21 cellular contexts compared by ENCODE assay signal in the genomic region with DNA sequence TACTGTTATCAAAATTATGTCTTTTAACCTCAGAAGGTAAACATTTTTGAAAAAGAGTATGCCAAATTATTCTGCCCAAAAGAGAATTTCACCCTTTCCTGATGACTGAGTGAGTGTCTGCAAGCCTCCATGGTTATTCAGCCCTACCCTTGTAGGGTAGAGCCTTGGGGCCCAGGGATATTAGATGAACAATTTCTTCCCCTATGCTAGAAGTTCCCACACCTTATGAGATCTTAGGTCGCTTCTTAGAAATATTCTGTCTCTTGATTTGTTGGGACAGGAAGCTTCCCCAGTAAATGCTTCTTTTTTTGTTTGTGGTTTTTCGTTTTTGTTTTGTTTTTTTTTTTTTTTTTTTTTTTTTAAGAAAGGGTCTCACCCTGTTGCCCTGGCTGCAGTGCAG. TPM values are rescaled to one million over a fixed set of nuclear protein-coding genes. Genes with fewer than 3 reads are reported as not detected.
DNase-seq lines count a peak whose midpoint lies in the region; ATAC-seq, FAIRE-seq and TF ChIP-seq lines count a peak whose summit lies in the region.
"Had no signal": no experiment of that assay in that cellular context is flagged by ENCODE, and none has a peak within 500 bp of the region (broad histone marks: within the 10 kb centered on the region; RNA-seq: fewer than 3 reads in every experiment).

No MANE protein-coding gene starts in this region.

- H3K36me3 Mint-ChIP-seq in CD4-positive, CD25-positive, alpha-beta regulatory T cell, result no peaks in the 10 kb centered on the region
- H3K36me3 Mint-ChIP-seq in H9 (ENCODE audit: insufficient read depth in 1 of 3, low read depth in 3 of 3) (no peaks in the 10 kb centered on the region), nephron progenitor cell (ENCODE audit: low read depth) (no peaks in the 10 kb centered on the region)
- H3K36me3 Mint-ChIP-seq: activated naive CD4-positive, alpha-beta T cell treated with anti-CD3 and anti-CD28 coated beads, Interleukin-2, amount 10 ng/mL, durations not matched to agents 7 days and 5 days; naive thymus-derived CD8-positive, alpha-beta T cell had no signal

- peak overlapping the region in 2 of 4 donors; percentile 16 to 28 for H3K4me3 Mint-ChIP-seq in CD4-positive, CD25-positive, alpha-beta regulatory T cell
- peak overlapping the region in 1 of 2 experiments; percentile 63; a peak in 1 of 5 replicates for H3K4me3 Mint-ChIP-seq in H9
- H3K4me3 Mint-ChIP-seq in nephron progenitor cell, result peak overlapping the region; percentile 94
- H3K4me3 Mint-ChIP-seq: activated CD4-positive, alpha-beta memory T cell treated with anti-CD3 and anti-CD28 coated beads, Interleukin-2, amount 10 ng/mL, durations not matched to agents 7 days and 5 days; activated naive CD4-positive, alpha-beta T cell treated with anti-CD3 and anti-CD28 coated beads, Interleukin-2, amount 10 ng/mL, durations not matched to agents 7 days and 5 days; activated T-cell treated with anti-CD3 and anti-CD28 coated beads, Interleukin-2, amount 50 U/mL, for 4 hours had no signal

- no peak overlapping the region for H3K9ac ChIP-seq in H9 (ENCODE audit: extremely low read depth, insufficient read length, low read length)

- no CpG with 5 or more reads among the region's 2 CpGs for WGBS in H9 (ENCODE audit: extremely low coverage, insufficient read length, low lambda C conversion rate)
- WGBS in pancreas, 2 donors, result 65 to 73% methylated on average over 2 of the region's 2 CpGs

- H4K5ac ChIP-seq in H9 (ENCODE audit: insufficient read length, low read depth, low read length), result no peak overlapping the region

- FAIRE-seq in urothelium cell line (lab: Jason Lieb, UNC) (no peak), pancreas (lab: Jason Lieb, UNC) (no peak)
- FAIRE-seq: endometrium had no signal

- ATAC-seq in CD4-positive, CD25-positive, alpha-beta regulatory T cell (ENCODE audit: low read depth in 2 of 2), result no peak
- ATAC-seq in GM18502 (IDR thresholded peaks at IDR 0.05; ENCODE audit: poor library complexity, unreplicated experiment), result no peak
- no peak for ATAC-seq in pancreas
- ATAC-seq: activated T-cell treated with anti-CD3 and anti-CD28 coated beads, Interleukin-2, amount 50 U/mL, for 4 hours; GM23338; heart left ventricle; naive thymus-derived CD8-positive, alpha-beta T cell had no signal

- H3K4me1 Mint-ChIP-seq in CD4-positive, CD25-positive, alpha-beta regulatory T cell, result peaks cover 0 to 25% (median 3%) of the 10 kb centered on the region in 4 donors
- H3K4me1 Mint-ChIP-seq in H9 (peaks cover 60 to 78% of the 10 kb centered on the region in 2 experiments), nephron progenitor cell (peaks cover 92% of the 10 kb centered on the region)

- H2BK12ac ChIP-seq in H9 (ENCODE audit: insufficient read length, low read depth, low read length), result no peak overlapping the region

- DNase-seq in CD4-positive, CD25-positive, alpha-beta regulatory T cell, result peak in 1 of 3 donors; percentile 32
- DNase-seq in H9 (no peak), nephron progenitor cell (no peak), urothelium cell line (ENCODE audit: low spot score) (no peak), pancreas (no peak), HUDEP-2 (lab: John Stamatoyannopoulos, UW; ENCODE audit: unreplicated experiment in 76 of 76) (no peak)
- DNase-seq: activated CD4-positive, alpha-beta memory T cell treated with anti-CD3 and anti-CD28 coated beads, Interleukin-2, amount 10 ng/mL, durations not matched to agents 7 days and 5 days; activated naive CD4-positive, alpha-beta T cell treated with anti-CD3 and anti-CD28 coated beads, Interleukin-2, amount 10 ng/mL, durations not matched to agents 7 days and 5 days; activated T-cell treated with anti-CD3 and anti-CD28 coated beads, Interleukin-2, amount 50 U/mL, for 4 hours; aorta; heart left ventricle; islet precursor cell; Kasumi-1; NCI-H526 had no signal

- no peak overlapping the region for H3K27ac ChIP-seq in CD4-positive, CD25-positive, alpha-beta regulatory T cell (ENCODE audit: insufficient read depth, low read length, poor library complexity, severe bottlenecking)
- no peak overlapping the region for H3K27ac ChIP-seq in H9 (ENCODE audit: insufficient read length, low read depth, low read length)
- H3K27ac ChIP-seq in cingulate gyrus (ENCODE audit: low read depth, low read length), result peak overlapping the region; percentile 93
- no peak overlapping the region for H3K27ac ChIP-seq in pancreas
- H3K27ac ChIP-seq: heart left ventricle had no signal

- no peak overlapping the region for H4K91ac ChIP-seq in H9 (ENCODE audit: insufficient read length, low read depth, low read length)

- H3K4me1 ChIP-seq in CD4-positive, CD25-positive, alpha-beta regulatory T cell (ENCODE audit: control insufficient read depth, insufficient read depth, low read length, poor library complexity, severe bottlenecking), result peaks cover 1% of the 10 kb centered on the region
- peaks cover 16% of the 10 kb centered on the region; the same call in 1 of the 2 replicates for H3K4me1 ChIP-seq in H9 (ENCODE audit: insufficient read depth, low read length)
- H3K4me1 ChIP-seq in pancreas, result no peaks in the 10 kb centered on the region

- peaks cover 3% of the 10 kb centered on the region for H3K27me3 Mint-ChIP-seq in CD4-positive, CD25-positive, alpha-beta regulatory T cell
- H3K27me3 Mint-ChIP-seq in H9 (ENCODE audit: low read depth), result peaks cover 10% of the 10 kb centered on the region
- H3K27me3 Mint-ChIP-seq in nephron progenitor cell (ENCODE audit: low read depth, poor library complexity), result peaks cover 2% of the 10 kb centered on the region
- H3K27me3 Mint-ChIP-seq: activated CD4-positive, alpha-beta memory T cell treated with anti-CD3 and anti-CD28 coated beads, Interleukin-2, amount 10 ng/mL, durations not matched to agents 7 days and 5 days had no signal

- TF ChIP-seq CTCF in H9 (conservative IDR thresholded peaks at IDR 0.05) (no peak), nephron progenitor cell (IDR thresholded peaks at IDR 0.05) (no peak), pancreas (IDR thresholded peaks at IDR 0.05) (no peak)

- no peak overlapping the region for H2BK20ac ChIP-seq in H9 (ENCODE audit: low read depth, low read length, poor library complexity, severe bottlenecking)

- no peak overlapping the region for H3T11ph ChIP-seq in H9 (ENCODE audit: low read length)

- intact Hi-C loops in pancreas (cut with DNase I), result loop anchor here in 1 of 3 donors (10.0 kb wide), 2 partner anchors 244 to 274 kb away; no protein-coding TSS in a partner anchor

- H4K8ac ChIP-seq in H9 (replicated peaks; ENCODE audit: insufficient read length, low read depth, low read length), result no peak overlapping the region

- no peak overlapping the region for H3K4me2 ChIP-seq in H9 (ENCODE audit: insufficient read depth, insufficient read length, low read length)

- no peaks in the 10 kb centered on the region for H3K9me3 ChIP-seq in CD4-positive, CD25-positive, alpha-beta regulatory T cell (ENCODE audit: control insufficient read depth in 2 of 2, low read length in 2 of 2)
- no peaks in the 10 kb centered on the region for H3K9me3 ChIP-seq in H9 (ENCODE audit: control insufficient read depth, low read depth, low read length)
- H3K9me3 ChIP-seq in pancreas, result no peaks in the 10 kb centered on the region
- H3K9me3 ChIP-seq: heart left ventricle had no signal

- H4K20me1 ChIP-seq in H9 (ENCODE audit: control insufficient read depth, insufficient read depth, insufficient read length), result no peaks in the 10 kb centered on the region

- H3K79me2 ChIP-seq in H9 (ENCODE audit: insufficient read depth, low read length), result no peaks in the 10 kb centered on the region

- no peak overlapping the region for H2AFZ ChIP-seq in H9 (ENCODE audit: low read length)
- H2AFZ ChIP-seq: GM23338 had no signal

- peak overlapping the region in 2 of 3 donors; percentile 69 to 83 for H3K27ac Mint-ChIP-seq in CD4-positive, CD25-positive, alpha-beta regulatory T cell
- H3K27ac Mint-ChIP-seq in H9, result peak overlapping the region in 2 of 3 experiments; percentile 44 to 84; a peak in 4 of 7 replicates
- peak overlapping the region; percentile 98 for H3K27ac Mint-ChIP-seq in nephron progenitor cell
- H3K27ac Mint-ChIP-seq: activated CD4-positive, alpha-beta memory T cell treated with anti-CD3 and anti-CD28 coated beads, Interleukin-2, amount 10 ng/mL, durations not matched to agents 7 days and 5 days; activated naive CD4-positive, alpha-beta T cell treated with anti-CD3 and anti-CD28 coated beads, Interleukin-2, amount 10 ng/mL, durations not matched to agents 7 days and 5 days had no signal

- H3K4me3 ChIP-seq in CD4-positive, CD25-positive, alpha-beta regulatory T cell (ENCODE audit: low read depth, low read length), result no peak overlapping the region
- no peak overlapping the region for H3K4me3 ChIP-seq in pancreas
- H3K4me3 ChIP-seq: heart left ventricle, lung had no signal

- H3K4ac ChIP-seq in H9 (ENCODE audit: low read depth, low read length), result no peak overlapping the region

- no peak overlapping the region for H2AK5ac ChIP-seq in H9 (ENCODE audit: insufficient read length, low read length)

- H3K18ac ChIP-seq in H9 (ENCODE audit: insufficient read length, low read depth, low read length), result no peak overlapping the region

- H3K23me2 ChIP-seq in H9 (ENCODE audit: insufficient read length, low read depth, low read length, poor library complexity, severe bottlenecking), result peaks cover 8% of the 10 kb centered on the region

- no peaks in the 10 kb centered on the region for H3K9me3 Mint-ChIP-seq in CD4-positive, CD25-positive, alpha-beta regulatory T cell
- H3K9me3 Mint-ChIP-seq in H9 (no peaks in the 10 kb centered on the region; a peak in 2 of 5 replicates), nephron progenitor cell (no peaks in the 10 kb centered on the region)
- H3K9me3 Mint-ChIP-seq: activated CD4-positive, alpha-beta memory T cell treated with anti-CD3 and anti-CD28 coated beads, Interleukin-2, amount 10 ng/mL, durations not matched to agents 7 days and 5 days; activated naive CD4-positive, alpha-beta T cell treated with anti-CD3 and anti-CD28 coated beads, Interleukin-2, amount 10 ng/mL, durations not matched to agents 7 days and 5 days; activated T-cell treated with anti-CD3 and anti-CD28 coated beads, Interleukin-2, amount 50 U/mL, for 4 hours; GM23338; naive thymus-derived CD8-positive, alpha-beta T cell had no signal

- no peak overlapping the region for H2BK120ac ChIP-seq in H9 (ENCODE audit: low read depth, low read length, poor library complexity, severe bottlenecking)

- H3K56ac ChIP-seq in H9 (ENCODE audit: insufficient read length, low read depth, low read length), result no peak overlapping the region

- no peaks in the 10 kb centered on the region for H3K36me3 ChIP-seq in CD4-positive, CD25-positive, alpha-beta regulatory T cell (ENCODE audit: control insufficient read depth, insufficient read depth, low read length)
- H3K36me3 ChIP-seq in pancreas, result no peaks in the 10 kb centered on the region
- H3K36me3 ChIP-seq: heart left ventricle had no signal

- no peak overlapping the region for H3K14ac ChIP-seq in H9 (ENCODE audit: insufficient read depth, low read length)

- H2BK15ac ChIP-seq in H9 (ENCODE audit: low read depth, low read length), result no peak overlapping the region

- H2BK5ac ChIP-seq in H9 (ENCODE audit: insufficient read length, low read length), result no peak overlapping the region

- H3K23ac ChIP-seq in H9 (ENCODE audit: insufficient read length, low read depth, low read length), result no peak overlapping the region

- H3K79me1 ChIP-seq in H9 (ENCODE audit: insufficient read depth, low read depth, low read length, poor library complexity, severe bottlenecking), result no peaks in the 10 kb centered on the region

- H3K27me3 ChIP-seq in CD4-positive, CD25-positive, alpha-beta regulatory T cell (ENCODE audit: control insufficient read depth, insufficient read depth, low read length), result no peaks in the 10 kb centered on the region
- H3K27me3 ChIP-seq in H9 (ENCODE audit: insufficient read depth, low read length) (no peaks in the 10 kb centered on the region; the same call in 1 of the 2 replicates), pancreas (no peaks in the 10 kb centered on the region)

RNA-seq across cellular contexts. Expression of a gene that starts 3.1 kb away (rescaled TPM):
- total RNA-seq in CD4-positive, CD25-positive, alpha-beta regulatory T cell, result not detected
- polyA plus RNA-seq in CD4-positive, CD25-positive, alpha-beta regulatory T cell, result under 1 TPM in 1 of 4 donors, not detected in 3; 0.03 TPM
- total RNA-seq in H9 (2021) (2.9 and 3.6 TPM in 2 replicates), pancreas (not detected)
- polyA plus RNA-seq in pancreas, result under 1 TPM; 0.02 to 0.08 TPM
- total RNA-seq: T-helper 1 cell treated with Interleukin-12 subunit alpha and Interleukin-12 subunit beta and Interleukin-4 antibody, amounts not matched to agents 30 ng/mL and 1 ng/mL, for 36 hours had no signal
- polyA plus RNA-seq: heart left ventricle had no signal
